Comparison of ENCODE assay signal across 8 cellular contexts in genomic region chr12:9673404-9674225, GRCh38. TPM values are rescaled to one million over a fixed set of nuclear protein-coding genes. Genes with fewer than 3 reads are reported as not detected.
A peak's percentile ranks its signal among the peaks of the same experiment; 100 is the strongest.
DNase-seq lines count a peak whose midpoint lies in the region; ATAC-seq and TF ChIP-seq lines count a peak whose summit lies in the region.

No MANE protein-coding gene starts in this region.

- peaks cover 27 to 57% (median 44%) of the 10 kb centered on the region in 11 experiments for H3K36me3 ChIP-seq in BLaER1 treated with 17β-estradiol and CSF1 and Interleukin-3, amounts not matched to agents 10 nM and 100 nM
- no peaks in the 10 kb centered on the region for H3K36me3 ChIP-seq in sigmoid colon

- TF ChIP-seq CTCF in fibroblast of villous mesenchyme (IDR thresholded peaks at IDR 0.05; ENCODE audit: insufficient read depth, low read depth, low read length) (no peak), sigmoid colon (IDR thresholded peaks at IDR 0.05) (no peak)

- TF ChIP-seq EP300 in sigmoid colon (IDR thresholded peaks at IDR 0.05): no peak

- H3K27ac ChIP-seq in BLaER1 treated with 17β-estradiol and CSF1 and Interleukin-3, amounts not matched to agents 10 nM and 100 nM: peak overlapping the region in 10 of 11 experiments; percentile 19 to 77 (median 66); a peak in 19 of 22 replicates
- H3K27ac ChIP-seq in sigmoid colon: peak overlapping the region in 1 of 4 donors; percentile 20

- H3K4me2 ChIP-seq in BLaER1 treated with 17β-estradiol and CSF1 and Interleukin-3, amounts not matched to agents 10 nM and 100 nM: peak overlapping the region; percentile 67 to 90 (median 79)

- 45 to 74% methylated on average over 6 of the region's 6 CpGs for WGBS in sigmoid colon, 2 donors

- H3K4me1 ChIP-seq in BLaER1 treated with 17β-estradiol and CSF1 and Interleukin-3, amounts not matched to agents 10 nM and 100 nM: peaks cover 49 to 59% (median 56%) of the 10 kb centered on the region in 10 experiments
- peaks cover 0 to 15% (median 4%) of the 10 kb centered on the region in 4 donors for H3K4me1 ChIP-seq in sigmoid colon

- H3K9ac ChIP-seq in BLaER1 treated with 17β-estradiol and CSF1 and Interleukin-3, amounts not matched to agents 10 nM and 100 nM: peak overlapping the region; percentile 36 to 62 (median 47); a peak in 21 of 22 replicates

- DNase-seq in LoVo (ENCODE audit: low spot score) (peak; percentile 39), fibroblast of villous mesenchyme (ENCODE audit: low read depth) (peak; percentile 91), sigmoid colon (peak; percentile 64), NCI-H82 (lab: John Stamatoyannopoulos, UW) (no peak), GM19238 (ENCODE audit: insufficient read length, low spot score) (no peak)
- peak; percentile 88 for DNase-seq in activated CD8-positive, alpha-beta memory T cell treated with anti-CD3 and anti-CD28 coated beads for 24 hours

- peak; percentile 27 for ATAC-seq in GM21423 (IDR thresholded peaks at IDR 0.05; ENCODE audit: unreplicated experiment)

- H4K20me1 ChIP-seq in BLaER1 treated with 17β-estradiol and CSF1 and Interleukin-3, amounts not matched to agents 10 nM and 100 nM: no peaks in the 10 kb centered on the region; a peak in 1 of 22 replicates

- H3K27me3 ChIP-seq in BLaER1 treated with 17β-estradiol and CSF1 and Interleukin-3, amounts not matched to agents 10 nM and 100 nM: no peaks in the 10 kb centered on the region
- no peaks in the 10 kb centered on the region for H3K27me3 ChIP-seq in sigmoid colon

- intact Hi-C loops in sigmoid colon (cut with DNase I): no loop called here

- no peak for TF ChIP-seq POLR2A in sigmoid colon (IDR thresholded peaks at IDR 0.05)

- peak overlapping the region in 9 of 10 experiments; percentile 19 to 59 (median 54); a peak in 14 of 20 replicates for H3K4me3 ChIP-seq in BLaER1 treated with 17β-estradiol and CSF1 and Interleukin-3, amounts not matched to agents 10 nM and 100 nM
- H3K4me3 ChIP-seq in fibroblast of villous mesenchyme (ENCODE audit: low read depth, low read length) (no peak overlapping the region), sigmoid colon (no peak overlapping the region)

- peaks cover 0 to 60% (median 46%) of the 10 kb centered on the region in 11 experiments; a peak in 21 of 22 replicates for H3K9me3 ChIP-seq in BLaER1 treated with 17β-estradiol and CSF1 and Interleukin-3, amounts not matched to agents 10 nM and 100 nM (replicated peaks in 1 of 11)
- peaks cover 0 to 2% (median 0%) of the 10 kb centered on the region in 4 donors for H3K9me3 ChIP-seq in sigmoid colon

RNA-seq across cellular contexts. Expression of gene CLEC2D, which starts 4.1 kb away (rescaled TPM):
- total RNA-seq in fibroblast of villous mesenchyme (3.9 and 4.5 TPM in 2 replicates), sigmoid colon (10 to 100 TPM in 1 of 4 donors, 1 to 10 TPM in 3; 6.4 to 18.6 (median 8.8) TPM)
- polyA plus RNA-seq in sigmoid colon: 10 to 100 TPM in 1 of 3 donors, 1 to 10 TPM in 1, under 1 TPM in 1; 0.69 to 24.0 (median 1.2) TPM

RNA-seq across cellular contexts. Expression of gene CLECL1, which starts 59.3 kb away (rescaled TPM):
- total RNA-seq in fibroblast of villous mesenchyme (not detected in 2 replicates), sigmoid colon (not detected)
- 1 to 10 TPM in 1 of 3 donors, not detected in 2; 4.5 TPM for polyA plus RNA-seq in sigmoid colon

Comparison
In these comparisons a context has a peak if more than half of its experiments do, and no peak if none do; other contexts are left out.
1. H3K4me3 ChIP-seq: peak in BLaER1 treated with 17β-estradiol and CSF1 and Interleukin-3, amounts not matched to agents 10 nM and 100 nM (9 of 10); none in fibroblast of villous mesenchyme (single experiment) and sigmoid colon (0 of 4).
2. DNase-seq: peak in LoVo (single experiment), activated CD8-positive, alpha-beta memory T cell treated with anti-CD3 and anti-CD28 coated beads for 24 hours (single experiment), fibroblast of villous mesenchyme (single experiment) and sigmoid colon (single experiment); none in NCI-H82 (single experiment) and GM19238 (single experiment).